Comparison of ENCODE assay signal across 1 cellular context in genomic region chr11:68750197-68750987, GRCh38.
A peak's percentile ranks its signal among the peaks of the same experiment; 100 is the strongest.
TF ChIP-seq lines count a peak whose summit lies in the region.

No MANE protein-coding gene starts in this region.

TF ChIP-seq in WTC11, 78 proteins besides CTCF, POLR2A, EP300 and RAD21 (continued from another document and continues in another):
- TF ChIP-seq IRF2 (CRISPR knock-in tag; IDR thresholded peaks at IDR 0.05; ENCODE audit: borderline replicate concordance, low read depth) (no peak), ZNF121 (CRISPR knock-in tag; IDR thresholded peaks at IDR 0.05) (peak; percentile 94), SP1 (CRISPR knock-in tag; conservative IDR thresholded peaks at IDR 0.05) (peak; percentile 19; the same call in 1 of the 2 replicates), ZNF281 (CRISPR knock-in tag; IDR thresholded peaks at IDR 0.05) (no peak; the same call in 1 of the 2 replicates), MLX (CRISPR knock-in tag; IDR thresholded peaks at IDR 0.05) (no peak), ZNF396 (CRISPR knock-in tag; IDR thresholded peaks at IDR 0.05; ENCODE audit: borderline replicate concordance) (no peak), RORB (CRISPR knock-in tag; IDR thresholded peaks at IDR 0.05) (no peak), E2F1 (CRISPR knock-in tag; IDR thresholded peaks at IDR 0.05) (0 out of 2 replicates have a peak, but pooled peaks have one; percentile 18), ARID4B (CRISPR knock-in tag; IDR thresholded peaks at IDR 0.05; ENCODE audit: borderline replicate concordance) (peak; percentile 57; the same call in 1 of the 2 replicates), ZSCAN18 (CRISPR knock-in tag; IDR thresholded peaks at IDR 0.05) (no peak), FOXP1 (CRISPR knock-in tag; IDR thresholded peaks at IDR 0.05; ENCODE audit: borderline replicate concordance) (peak; percentile 92), NFATC4 (CRISPR knock-in tag; IDR thresholded peaks at IDR 0.05) (no peak), GABPB1 (CRISPR knock-in tag; IDR thresholded peaks at IDR 0.05) (no peak), ZNF219 (CRISPR knock-in tag; IDR thresholded peaks at IDR 0.05; ENCODE audit: borderline replicate concordance) (no peak), ZNF423 (CRISPR knock-in tag; IDR thresholded peaks at IDR 0.05) (0 out of 2 replicates have a peak, but pooled peaks have one; percentile 34), ZNF138 (CRISPR knock-in tag; conservative IDR thresholded peaks at IDR 0.05) (peak; percentile 58; the same call in 1 of the 2 replicates), KAT7 (CRISPR knock-in tag; IDR thresholded peaks at IDR 0.05; ENCODE audit: borderline replicate concordance) (peak; percentile 79; the same call in 1 of the 2 replicates), NFYB (CRISPR knock-in tag; conservative IDR thresholded peaks at IDR 0.05; ENCODE audit: low read depth) (0 out of 2 replicates have a peak, but pooled peaks have one; percentile 15), E2F4 (CRISPR knock-in tag; IDR thresholded peaks at IDR 0.05; ENCODE audit: borderline replicate concordance, low read depth) (peak; percentile 17; the same call in 1 of the 2 replicates)
- TF ChIP-seq, protein P1, sequence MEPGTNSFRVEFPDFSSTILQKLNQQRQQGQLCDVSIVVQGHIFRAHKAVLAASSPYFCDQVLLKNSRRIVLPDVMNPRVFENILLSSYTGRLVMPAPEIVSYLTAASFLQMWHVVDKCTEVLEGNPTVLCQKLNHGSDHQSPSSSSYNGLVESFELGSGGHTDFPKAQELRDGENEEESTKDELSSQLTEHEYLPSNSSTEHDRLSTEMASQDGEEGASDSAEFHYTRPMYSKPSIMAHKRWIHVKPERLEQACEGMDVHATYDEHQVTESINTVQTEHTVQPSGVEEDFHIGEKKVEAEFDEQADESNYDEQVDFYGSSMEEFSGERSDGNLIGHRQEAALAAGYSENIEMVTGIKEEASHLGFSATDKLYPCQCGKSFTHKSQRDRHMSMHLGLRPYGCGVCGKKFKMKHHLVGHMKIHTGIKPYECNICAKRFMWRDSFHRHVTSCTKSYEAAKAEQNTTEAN (CRISPR knock-in tag; IDR thresholded peaks at IDR 0.05): peak; percentile 56; the same call in 1 of the 2 replicates
- TF ChIP-seq, protein P2, sequence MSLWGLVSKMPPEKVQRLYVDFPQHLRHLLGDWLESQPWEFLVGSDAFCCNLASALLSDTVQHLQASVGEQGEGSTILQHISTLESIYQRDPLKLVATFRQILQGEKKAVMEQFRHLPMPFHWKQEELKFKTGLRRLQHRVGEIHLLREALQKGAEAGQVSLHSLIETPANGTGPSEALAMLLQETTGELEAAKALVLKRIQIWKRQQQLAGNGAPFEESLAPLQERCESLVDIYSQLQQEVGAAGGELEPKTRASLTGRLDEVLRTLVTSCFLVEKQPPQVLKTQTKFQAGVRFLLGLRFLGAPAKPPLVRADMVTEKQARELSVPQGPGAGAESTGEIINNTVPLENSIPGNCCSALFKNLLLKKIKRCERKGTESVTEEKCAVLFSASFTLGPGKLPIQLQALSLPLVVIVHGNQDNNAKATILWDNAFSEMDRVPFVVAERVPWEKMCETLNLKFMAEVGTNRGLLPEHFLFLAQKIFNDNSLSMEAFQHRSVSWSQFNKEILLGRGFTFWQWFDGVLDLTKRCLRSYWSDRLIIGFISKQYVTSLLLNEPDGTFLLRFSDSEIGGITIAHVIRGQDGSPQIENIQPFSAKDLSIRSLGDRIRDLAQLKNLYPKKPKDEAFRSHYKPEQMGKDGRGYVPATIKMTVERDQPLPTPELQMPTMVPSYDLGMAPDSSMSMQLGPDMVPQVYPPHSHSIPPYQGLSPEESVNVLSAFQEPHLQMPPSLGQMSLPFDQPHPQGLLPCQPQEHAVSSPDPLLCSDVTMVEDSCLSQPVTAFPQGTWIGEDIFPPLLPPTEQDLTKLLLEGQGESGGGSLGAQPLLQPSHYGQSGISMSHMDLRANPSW (CRISPR knock-in tag; conservative IDR thresholded peaks at IDR 0.05; ENCODE audit: low read depth): 0 out of 2 replicates have a peak, but pooled peaks have one; percentile 38
- TF ChIP-seq, protein P3, sequence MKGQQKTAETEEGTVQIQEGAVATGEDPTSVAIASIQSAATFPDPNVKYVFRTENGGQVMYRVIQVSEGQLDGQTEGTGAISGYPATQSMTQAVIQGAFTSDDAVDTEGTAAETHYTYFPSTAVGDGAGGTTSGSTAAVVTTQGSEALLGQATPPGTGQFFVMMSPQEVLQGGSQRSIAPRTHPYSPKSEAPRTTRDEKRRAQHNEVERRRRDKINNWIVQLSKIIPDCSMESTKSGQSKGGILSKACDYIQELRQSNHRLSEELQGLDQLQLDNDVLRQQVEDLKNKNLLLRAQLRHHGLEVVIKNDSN (CRISPR knock-in tag; IDR thresholded peaks at IDR 0.05): peak; percentile 29; the same call in 1 of the 2 replicates
- TF ChIP-seq, protein P4, sequence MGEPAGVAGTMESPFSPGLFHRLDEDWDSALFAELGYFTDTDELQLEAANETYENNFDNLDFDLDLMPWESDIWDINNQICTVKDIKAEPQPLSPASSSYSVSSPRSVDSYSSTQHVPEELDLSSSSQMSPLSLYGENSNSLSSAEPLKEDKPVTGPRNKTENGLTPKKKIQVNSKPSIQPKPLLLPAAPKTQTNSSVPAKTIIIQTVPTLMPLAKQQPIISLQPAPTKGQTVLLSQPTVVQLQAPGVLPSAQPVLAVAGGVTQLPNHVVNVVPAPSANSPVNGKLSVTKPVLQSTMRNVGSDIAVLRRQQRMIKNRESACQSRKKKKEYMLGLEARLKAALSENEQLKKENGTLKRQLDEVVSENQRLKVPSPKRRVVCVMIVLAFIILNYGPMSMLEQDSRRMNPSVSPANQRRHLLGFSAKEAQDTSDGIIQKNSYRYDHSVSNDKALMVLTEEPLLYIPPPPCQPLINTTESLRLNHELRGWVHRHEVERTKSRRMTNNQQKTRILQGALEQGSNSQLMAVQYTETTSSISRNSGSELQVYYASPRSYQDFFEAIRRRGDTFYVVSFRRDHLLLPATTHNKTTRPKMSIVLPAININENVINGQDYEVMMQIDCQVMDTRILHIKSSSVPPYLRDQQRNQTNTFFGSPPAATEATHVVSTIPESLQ (CRISPR knock-in tag; IDR thresholded peaks at IDR 0.05): no peak
- TF ChIP-seq, protein P5, sequence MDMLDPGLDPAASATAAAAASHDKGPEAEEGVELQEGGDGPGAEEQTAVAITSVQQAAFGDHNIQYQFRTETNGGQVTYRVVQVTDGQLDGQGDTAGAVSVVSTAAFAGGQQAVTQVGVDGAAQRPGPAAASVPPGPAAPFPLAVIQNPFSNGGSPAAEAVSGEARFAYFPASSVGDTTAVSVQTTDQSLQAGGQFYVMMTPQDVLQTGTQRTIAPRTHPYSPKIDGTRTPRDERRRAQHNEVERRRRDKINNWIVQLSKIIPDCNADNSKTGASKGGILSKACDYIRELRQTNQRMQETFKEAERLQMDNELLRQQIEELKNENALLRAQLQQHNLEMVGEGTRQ (CRISPR knock-in tag; IDR thresholded peaks at IDR 0.05): no peak
- TF ChIP-seq, protein P6, sequence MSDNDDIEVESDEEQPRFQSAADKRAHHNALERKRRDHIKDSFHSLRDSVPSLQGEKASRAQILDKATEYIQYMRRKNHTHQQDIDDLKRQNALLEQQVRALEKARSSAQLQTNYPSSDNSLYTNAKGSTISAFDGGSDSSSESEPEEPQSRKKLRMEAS (CRISPR knock-in tag; IDR thresholded peaks at IDR 0.05): peak; percentile 95
- TF ChIP-seq, protein P7, sequence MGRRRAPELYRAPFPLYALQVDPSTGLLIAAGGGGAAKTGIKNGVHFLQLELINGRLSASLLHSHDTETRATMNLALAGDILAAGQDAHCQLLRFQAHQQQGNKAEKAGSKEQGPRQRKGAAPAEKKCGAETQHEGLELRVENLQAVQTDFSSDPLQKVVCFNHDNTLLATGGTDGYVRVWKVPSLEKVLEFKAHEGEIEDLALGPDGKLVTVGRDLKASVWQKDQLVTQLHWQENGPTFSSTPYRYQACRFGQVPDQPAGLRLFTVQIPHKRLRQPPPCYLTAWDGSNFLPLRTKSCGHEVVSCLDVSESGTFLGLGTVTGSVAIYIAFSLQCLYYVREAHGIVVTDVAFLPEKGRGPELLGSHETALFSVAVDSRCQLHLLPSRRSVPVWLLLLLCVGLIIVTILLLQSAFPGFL (CRISPR knock-in tag; IDR thresholded peaks at IDR 0.05; ENCODE audit: borderline replicate concordance): 0 out of 2 replicates have a peak, but pooled peaks have one; percentile 65
- TF ChIP-seq, protein P8, sequence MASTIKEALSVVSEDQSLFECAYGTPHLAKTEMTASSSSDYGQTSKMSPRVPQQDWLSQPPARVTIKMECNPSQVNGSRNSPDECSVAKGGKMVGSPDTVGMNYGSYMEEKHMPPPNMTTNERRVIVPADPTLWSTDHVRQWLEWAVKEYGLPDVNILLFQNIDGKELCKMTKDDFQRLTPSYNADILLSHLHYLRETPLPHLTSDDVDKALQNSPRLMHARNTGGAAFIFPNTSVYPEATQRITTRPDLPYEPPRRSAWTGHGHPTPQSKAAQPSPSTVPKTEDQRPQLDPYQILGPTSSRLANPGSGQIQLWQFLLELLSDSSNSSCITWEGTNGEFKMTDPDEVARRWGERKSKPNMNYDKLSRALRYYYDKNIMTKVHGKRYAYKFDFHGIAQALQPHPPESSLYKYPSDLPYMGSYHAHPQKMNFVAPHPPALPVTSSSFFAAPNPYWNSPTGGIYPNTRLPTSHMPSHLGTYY (CRISPR knock-in tag; IDR thresholded peaks at IDR 0.05): no peak
